ENCODE assay signal across 18 cellular contexts in the genomic region with DNA sequence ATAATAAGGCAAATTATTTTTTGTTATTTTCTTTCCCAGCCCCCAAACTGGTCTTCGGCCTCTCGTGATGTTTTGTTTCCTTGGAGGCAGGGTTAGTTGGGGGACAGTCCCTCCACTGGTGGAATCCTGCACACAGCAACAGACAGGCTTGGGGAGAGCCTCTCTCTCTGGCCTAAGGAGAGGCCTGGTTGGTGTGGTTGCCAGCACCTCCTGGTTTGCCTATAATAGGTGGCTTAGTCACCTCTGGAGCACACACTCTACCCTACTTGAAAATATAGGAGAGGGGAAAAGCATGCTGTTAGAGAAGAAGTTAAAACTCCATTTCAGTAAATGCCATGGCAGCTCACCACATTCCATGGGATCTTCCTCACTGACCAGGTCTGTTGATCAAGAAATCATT.
DNase-seq lines count a peak whose midpoint lies in the region; ATAC-seq and TF ChIP-seq lines count a peak whose summit lies in the region.
"Had no signal": no experiment of that assay in that cellular context is flagged by ENCODE, and none has a peak within 500 bp of the region (broad histone marks: within the 10 kb centered on the region; RNA-seq: fewer than 3 reads in every experiment).

No MANE protein-coding gene starts in this region.

- no peaks in the 10 kb centered on the region for H3K9me3 ChIP-seq in neuronal stem cell (replicated peaks in 1 of 2; ENCODE audit: control insufficient read depth in 2 of 2, insufficient read depth in 1 of 2, low read depth in 1 of 2, low read length in 2 of 2)
- no peaks in the 10 kb centered on the region for H3K9me3 ChIP-seq in upper lobe of right lung
- H3K9me3 ChIP-seq: BLaER1 had no signal

- no peaks in the 10 kb centered on the region for H3K27me3 ChIP-seq in neuronal stem cell (ENCODE audit: control insufficient read depth in 3 of 3, insufficient read depth in 3 of 3, low read depth in 1 of 3, low read length in 3 of 3)
- no peaks in the 10 kb centered on the region for H3K27me3 ChIP-seq in upper lobe of right lung
- H3K27me3 ChIP-seq: BLaER1 had no signal

- no peak overlapping the region for H2BK5ac ChIP-seq in neuronal stem cell (ENCODE audit: low read length)

- no peak overlapping the region for H3K23ac ChIP-seq in neuronal stem cell (ENCODE audit: low read depth, low read length, poor library complexity)

- H3K36me3 ChIP-seq in neuronal stem cell (replicated peaks in 1 of 2; ENCODE audit: control insufficient read depth in 2 of 2, insufficient read depth in 2 of 2, low read length in 2 of 2) = no peaks in the 10 kb centered on the region
- H3K36me3 ChIP-seq in upper lobe of right lung = no peaks in the 10 kb centered on the region
- H3K36me3 ChIP-seq: BLaER1 had no signal

- ATAC-seq in upper lobe of right lung (peak; percentile 83), GM18505 (IDR thresholded peaks at IDR 0.05; ENCODE audit: unreplicated experiment) (no peak)
- ATAC-seq: CD8-positive, alpha-beta T cell; HCT116 had no signal

- peak overlapping the region; percentile 36 for H3K18ac ChIP-seq in neuronal stem cell (ENCODE audit: low read length)

- intact Hi-C loops in upper lobe of right lung (cut with DNase I) = no loop called here

- WGBS in neuronal stem cell (ENCODE audit: extremely low coverage in 2 of 2, insufficient read length in 2 of 2, insufficient replicate concordance in 1 of 2), 2 donors = no CpG with 5 or more reads among the region's 2 CpGs

- H3K4me2 ChIP-seq in neuronal stem cell (ENCODE audit: insufficient read depth, low read length, poor library complexity, severe bottlenecking) = no peak overlapping the region
- H3K4me2 ChIP-seq: BLaER1 had no signal

- H3K14ac ChIP-seq in neuronal stem cell (ENCODE audit: low read length) = no peak overlapping the region

- no peak overlapping the region for H2BK15ac ChIP-seq in neuronal stem cell (ENCODE audit: low read length)

- no peaks in the 10 kb centered on the region for H3K4me1 ChIP-seq in neuronal stem cell (ENCODE audit: control insufficient read depth in 2 of 2, insufficient read depth in 1 of 2, low read depth in 1 of 2, low read length in 2 of 2)
- no peaks in the 10 kb centered on the region for H3K4me1 ChIP-seq in upper lobe of right lung
- H3K4me1 ChIP-seq: BLaER1 had no signal

- H3K4me3 ChIP-seq in neuronal stem cell (ENCODE audit: low read length in 2 of 2) (no peak overlapping the region), upper lobe of right lung (no peak overlapping the region)
- H3K4me3 ChIP-seq: BLaER1, GM23248 had no signal

- H4K8ac ChIP-seq in neuronal stem cell (ENCODE audit: low read depth, low read length) = no peak overlapping the region

- H3K79me1 ChIP-seq in neuronal stem cell (ENCODE audit: low read depth, low read length) = no peaks in the 10 kb centered on the region

- H2BK120ac ChIP-seq in neuronal stem cell (ENCODE audit: low read depth, low read length) = no peak overlapping the region

- no peak overlapping the region for H3K9ac ChIP-seq in neuronal stem cell (ENCODE audit: low read depth, low read length, poor library complexity)
- H3K9ac ChIP-seq: BLaER1, GM23248 had no signal

- H2BK12ac ChIP-seq in neuronal stem cell (ENCODE audit: low read length) = no peak overlapping the region

- no peak overlapping the region for H4K91ac ChIP-seq in neuronal stem cell (ENCODE audit: low read depth, low read length, poor library complexity)

- H2AK5ac ChIP-seq in neuronal stem cell (ENCODE audit: low read depth, low read length) = no peak overlapping the region

- no peak overlapping the region for H3K4ac ChIP-seq in neuronal stem cell (ENCODE audit: low read length)

- H2AFZ ChIP-seq in neuronal stem cell (ENCODE audit: low read length) = no peak overlapping the region
- H2AFZ ChIP-seq: GM23248 had no signal

- DNase-seq in DMS53 (lab: John Stamatoyannopoulos, UW) = peak; percentile 24
- no peak for DNase-seq in DMS53 treated with DMSO at 0.1 percent for 48 hours (lab: John Stamatoyannopoulos, UW; ENCODE audit: unreplicated experiment)
- no peak for DNase-seq in neuronal stem cell (ENCODE audit: low spot score)
- no peak for DNase-seq in upper lobe of right lung
- DNase-seq in activated naive CD4-positive, alpha-beta T cell treated with Interleukin-2 at 50 U/mL for 16 hours = no peak
- DNase-seq: Caco-2; CD4-positive, CD25-positive, alpha-beta regulatory T cell; CD8-positive, alpha-beta T cell; DMS153; DMS79 treated with DMSO at 0.1 percent for 48 hours; GF-D8; GM23248; H9 had no signal

- no peak for TF ChIP-seq POLR2A in GM18505 (IDR thresholded peaks at IDR 0.05; ENCODE audit: borderline replicate concordance, extremely low read depth, insufficient read depth, insufficient read length)

- no peak for TF ChIP-seq CTCF in upper lobe of right lung (IDR thresholded peaks at IDR 0.05)

- H3K27ac ChIP-seq in neuronal stem cell (replicated peaks; ENCODE audit: low read length) (no peak overlapping the region), upper lobe of right lung (no peak overlapping the region)
- H3K27ac ChIP-seq: 22Rv1, BLaER1, C4-2B, GM23248 had no signal
